In the genomic region with DNA sequence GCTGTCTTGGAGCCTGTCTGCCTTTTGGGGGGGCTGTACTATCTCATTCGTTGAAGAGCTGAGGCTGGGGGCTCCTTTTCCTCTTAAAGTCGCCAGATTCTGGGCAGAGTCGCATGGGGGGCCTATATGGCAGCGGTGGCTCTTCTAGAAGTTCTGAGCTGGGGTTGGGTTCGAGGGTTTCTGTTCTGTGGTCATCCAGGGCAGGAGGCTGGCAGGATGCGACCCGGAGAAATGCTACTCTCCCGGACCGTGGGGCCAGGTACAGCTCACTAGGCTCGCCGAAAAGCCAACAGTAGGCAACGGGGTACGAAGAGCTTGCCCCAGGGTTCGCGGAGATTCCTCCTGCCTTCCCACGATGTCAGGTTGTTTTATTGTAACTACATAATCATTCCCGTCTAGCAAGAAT, we compare ENCODE assay signal across 1 cellular context.
TF ChIP-seq lines count a peak whose summit lies in the region.

No MANE protein-coding gene starts in this region.

TF ChIP-seq in K562, 482 proteins besides CTCF, POLR2A, EP300 and RAD21:
- TF ChIP-seq KAT7 (CRISPR knock-in tag; IDR thresholded peaks at IDR 0.05; ENCODE audit: borderline replicate concordance), result no peak
- no peak for TF ChIP-seq KAT8 (IDR thresholded peaks at IDR 0.05; ENCODE audit: low read depth)
- TF ChIP-seq HMGN3 (IDR thresholded peaks at IDR 0.05; ENCODE audit: borderline replicate concordance, extremely low read depth, insufficient read length, low read depth, low read length), result no peak
- TF ChIP-seq TGIF2 (CRISPR knock-in tag; IDR thresholded peaks at IDR 0.05), result no peak
- no peak for TF ChIP-seq ZNF586 (CRISPR knock-in tag; conservative IDR thresholded peaks at IDR 0.05)
- TF ChIP-seq, protein P1, sequence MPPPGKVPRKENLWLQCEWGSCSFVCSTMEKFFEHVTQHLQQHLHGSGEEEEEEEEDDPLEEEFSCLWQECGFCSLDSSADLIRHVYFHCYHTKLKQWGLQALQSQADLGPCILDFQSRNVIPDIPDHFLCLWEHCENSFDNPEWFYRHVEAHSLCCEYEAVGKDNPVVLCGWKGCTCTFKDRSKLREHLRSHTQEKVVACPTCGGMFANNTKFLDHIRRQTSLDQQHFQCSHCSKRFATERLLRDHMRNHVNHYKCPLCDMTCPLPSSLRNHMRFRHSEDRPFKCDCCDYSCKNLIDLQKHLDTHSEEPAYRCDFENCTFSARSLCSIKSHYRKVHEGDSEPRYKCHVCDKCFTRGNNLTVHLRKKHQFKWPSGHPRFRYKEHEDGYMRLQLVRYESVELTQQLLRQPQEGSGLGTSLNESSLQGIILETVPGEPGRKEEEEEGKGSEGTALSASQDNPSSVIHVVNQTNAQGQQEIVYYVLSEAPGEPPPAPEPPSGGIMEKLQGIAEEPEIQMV (tag; conservative IDR thresholded peaks at IDR 0.05; ENCODE audit: low read depth), result no peak
- no peak for TF ChIP-seq GTF2F1 (IDR thresholded peaks at IDR 0.05; ENCODE audit: low read depth, low read length)
- TF ChIP-seq RERE (CRISPR knock-in tag; IDR thresholded peaks at IDR 0.05; ENCODE audit: borderline replicate concordance), result no peak
- no peak for TF ChIP-seq LCOR (CRISPR knock-in tag; IDR thresholded peaks at IDR 0.05)
- TF ChIP-seq, protein P2, sequence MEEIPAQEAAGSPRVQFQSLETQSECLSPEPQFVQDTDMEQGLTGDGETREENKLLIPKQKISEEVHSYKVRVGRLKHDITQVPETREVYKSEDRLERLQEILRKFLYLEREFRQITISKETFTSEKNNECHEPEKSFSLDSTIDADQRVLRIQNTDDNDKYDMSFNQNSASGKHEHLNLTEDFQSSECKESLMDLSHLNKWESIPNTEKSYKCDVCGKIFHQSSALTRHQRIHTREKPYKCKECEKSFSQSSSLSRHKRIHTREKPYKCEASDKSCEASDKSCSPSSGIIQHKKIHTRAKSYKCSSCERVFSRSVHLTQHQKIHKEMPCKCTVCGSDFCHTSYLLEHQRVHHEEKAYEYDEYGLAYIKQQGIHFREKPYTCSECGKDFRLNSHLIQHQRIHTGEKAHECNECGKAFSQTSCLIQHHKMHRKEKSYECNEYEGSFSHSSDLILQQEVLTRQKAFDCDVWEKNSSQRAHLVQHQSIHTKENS (CRISPR knock-in tag; IDR thresholded peaks at IDR 0.05), result no peak
- TF ChIP-seq, protein P3, sequence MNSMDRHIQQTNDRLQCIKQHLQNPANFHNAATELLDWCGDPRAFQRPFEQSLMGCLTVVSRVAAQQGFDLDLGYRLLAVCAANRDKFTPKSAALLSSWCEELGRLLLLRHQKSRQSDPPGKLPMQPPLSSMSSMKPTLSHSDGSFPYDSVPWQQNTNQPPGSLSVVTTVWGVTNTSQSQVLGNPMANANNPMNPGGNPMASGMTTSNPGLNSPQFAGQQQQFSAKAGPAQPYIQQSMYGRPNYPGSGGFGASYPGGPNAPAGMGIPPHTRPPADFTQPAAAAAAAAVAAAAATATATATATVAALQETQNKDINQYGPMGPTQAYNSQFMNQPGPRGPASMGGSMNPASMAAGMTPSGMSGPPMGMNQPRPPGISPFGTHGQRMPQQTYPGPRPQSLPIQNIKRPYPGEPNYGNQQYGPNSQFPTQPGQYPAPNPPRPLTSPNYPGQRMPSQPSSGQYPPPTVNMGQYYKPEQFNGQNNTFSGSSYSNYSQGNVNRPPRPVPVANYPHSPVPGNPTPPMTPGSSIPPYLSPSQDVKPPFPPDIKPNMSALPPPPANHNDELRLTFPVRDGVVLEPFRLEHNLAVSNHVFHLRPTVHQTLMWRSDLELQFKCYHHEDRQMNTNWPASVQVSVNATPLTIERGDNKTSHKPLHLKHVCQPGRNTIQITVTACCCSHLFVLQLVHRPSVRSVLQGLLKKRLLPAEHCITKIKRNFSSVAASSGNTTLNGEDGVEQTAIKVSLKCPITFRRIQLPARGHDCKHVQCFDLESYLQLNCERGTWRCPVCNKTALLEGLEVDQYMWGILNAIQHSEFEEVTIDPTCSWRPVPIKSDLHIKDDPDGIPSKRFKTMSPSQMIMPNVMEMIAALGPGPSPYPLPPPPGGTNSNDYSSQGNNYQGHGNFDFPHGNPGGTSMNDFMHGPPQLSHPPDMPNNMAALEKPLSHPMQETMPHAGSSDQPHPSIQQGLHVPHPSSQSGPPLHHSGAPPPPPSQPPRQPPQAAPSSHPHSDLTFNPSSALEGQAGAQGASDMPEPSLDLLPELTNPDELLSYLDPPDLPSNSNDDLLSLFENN (IDR thresholded peaks at IDR 0.05; ENCODE audit: low read depth in 2 of 2, low read length in 2 of 2), result no peak
- TF ChIP-seq SREBF2 (CRISPR knock-in tag; IDR thresholded peaks at IDR 0.05), result no peak
- no peak for TF ChIP-seq FOSL1 (tag; conservative IDR thresholded peaks at IDR 0.05)
- TF ChIP-seq MIER1 (IDR thresholded peaks at IDR 0.05; ENCODE audit: low read depth), result no peak
